Comparison of ENCODE assay signal across 18 cellular contexts in genomic region chr9:121183666-121184423, GRCh38. TPM values are rescaled to one million over a fixed set of nuclear protein-coding genes. Genes with fewer than 3 reads are reported as not detected.
DNase-seq lines count a peak whose midpoint lies in the region; ATAC-seq, FAIRE-seq and TF ChIP-seq lines count a peak whose summit lies in the region.
"Had no signal": no experiment of that assay in that cellular context is flagged by ENCODE, and none has a peak within 500 bp of the region (broad histone marks: within the 10 kb centered on the region; RNA-seq: fewer than 3 reads in every experiment).

No MANE protein-coding gene starts in this region.

- H4K20me1 ChIP-seq in GM23248 (ENCODE audit: insufficient read depth) (peaks cover 9% of the 10 kb centered on the region; the same call in 1 of the 2 replicates), astrocyte (ENCODE audit: insufficient read depth, low read length) (peaks cover 70% of the 10 kb centered on the region)

- no peaks in the 10 kb centered on the region for H3K9me2 ChIP-seq in GM23248 (ENCODE audit: insufficient read depth)

- no peaks in the 10 kb centered on the region for H3K9me3 Mint-ChIP-seq in activated CD4-positive, alpha-beta T cell treated with anti-CD3 and anti-CD28 coated beads for 36 hours (ENCODE audit: low read depth)
- H3K9me3 Mint-ChIP-seq in astrocyte (ENCODE audit: unreplicated experiment) (no peaks in the 10 kb centered on the region), progenitor cell of endocrine pancreas (ENCODE audit: low read depth) (no peaks in the 10 kb centered on the region)

- H3K4me2 ChIP-seq in GM23248 (ENCODE audit: unreplicated experiment): no peak overlapping the region
- H3K4me2 ChIP-seq in astrocyte (ENCODE audit: low read length): no peak overlapping the region

- H2AFZ ChIP-seq in GM23248 (no peak overlapping the region), astrocyte (ENCODE audit: low read depth, low read length) (no peak overlapping the region)

- H3K36me3 ChIP-seq in GM23248 (ENCODE audit: low read depth) (peaks cover 56% of the 10 kb centered on the region), astrocyte (ENCODE audit: insufficient read depth, low read length) (peaks cover 43% of the 10 kb centered on the region)

- H3K27ac ChIP-seq in GM23248: 0 out of 2 replicates have a peak overlapping the region, but pooled peaks have one; percentile 3
- H3K27ac ChIP-seq in astrocyte (ENCODE audit: low read depth, low read length): no peak overlapping the region
- H3K27ac ChIP-seq in RWPE1: no peak overlapping the region

- H3K36me3 Mint-ChIP-seq in activated CD4-positive, alpha-beta T cell treated with anti-CD3 and anti-CD28 coated beads for 36 hours (ENCODE audit: low read depth): peaks cover 46% of the 10 kb centered on the region
- H3K36me3 Mint-ChIP-seq in astrocyte (ENCODE audit: low read depth, unreplicated experiment) (peaks cover 12% of the 10 kb centered on the region), progenitor cell of endocrine pancreas (ENCODE audit: insufficient read depth) (peaks cover 16% of the 10 kb centered on the region)

- WGBS in GM23248 (ENCODE audit: low coverage in 1 of 2, low lambda C conversion rate in 2 of 2, missing lambda C conversion rate in 2 of 2), 2 experiments: 81 to 83% methylated on average over 3 of the region's 3 CpGs

- ATAC-seq in activated CD4-positive, alpha-beta T cell treated with anti-CD3 and anti-CD28 coated beads for 36 hours: no peak
- ATAC-seq in left lobe of liver: no peak

- H3K4me1 ChIP-seq in GM23248 (ENCODE audit: insufficient read depth): peaks cover 14% of the 10 kb centered on the region
- peaks cover 6% of the 10 kb centered on the region for H3K4me1 ChIP-seq in astrocyte (ENCODE audit: insufficient read depth, low read length)

- H3K9ac ChIP-seq in GM23248: no peak overlapping the region
- H3K9ac ChIP-seq in astrocyte (ENCODE audit: low read length): no peak overlapping the region

- peak overlapping the region; percentile 77 for H3K27ac Mint-ChIP-seq in activated CD4-positive, alpha-beta T cell treated with anti-CD3 and anti-CD28 coated beads for 36 hours
- H3K27ac Mint-ChIP-seq in astrocyte (ENCODE audit: unreplicated experiment) (peak overlapping the region; percentile 70), progenitor cell of endocrine pancreas (peak overlapping the region; percentile 87)

- peaks cover 51% of the 10 kb centered on the region for H3K4me1 Mint-ChIP-seq in activated CD4-positive, alpha-beta T cell treated with anti-CD3 and anti-CD28 coated beads for 36 hours
- H3K4me1 Mint-ChIP-seq in astrocyte (ENCODE audit: low read depth, unreplicated experiment) (peaks cover 20% of the 10 kb centered on the region), progenitor cell of endocrine pancreas (ENCODE audit: low read depth) (peaks cover 34% of the 10 kb centered on the region)

- no peak for DNase-seq in activated CD4-positive, alpha-beta T cell treated with anti-CD3 and anti-CD28 coated beads for 36 hours
- no peak for DNase-seq in activated CD4-positive, alpha-beta T cell treated with anti-CD3 and anti-CD28 coated beads, Interleukin-2, amount 50 U/mL, for 48 hours
- DNase-seq in GM23248 (no peak), astrocyte (ENCODE audit: low read depth) (no peak), progenitor cell of endocrine pancreas (ENCODE audit: low spot score, unreplicated experiment) (no peak), RWPE1 (ENCODE audit: low spot score) (no peak), left lobe of liver (ENCODE audit: low spot score) (no peak), NCI-H146 (lab: John Stamatoyannopoulos, UW) (no peak)
- DNase-seq: 8988T; activated CD8-positive, alpha-beta memory T cell treated with anti-CD3 and anti-CD28 coated beads, Interleukin-2, amount 50 U/mL, for 4 hours; COR-L47; GDM1; NCI-H1436; NCI-H446 treated with DMSO at 0.1 percent for 48 hours; nucleus accumbens; stimulated activated naive CD4-positive, alpha-beta T cell had no signal

- H3K4me3 Mint-ChIP-seq in activated CD4-positive, alpha-beta T cell treated with anti-CD3 and anti-CD28 coated beads for 36 hours: no peak overlapping the region
- H3K4me3 Mint-ChIP-seq in astrocyte (ENCODE audit: unreplicated experiment) (no peak overlapping the region), progenitor cell of endocrine pancreas (ENCODE audit: low read depth) (no peak overlapping the region)

- in situ Hi-C loops in GM23248 (cut with MboI): no loop called here

- H3K4me3 ChIP-seq in GM23248: no peak overlapping the region
- H3K4me3 ChIP-seq in astrocyte (ENCODE audit: insufficient read depth, low read depth, low read length): no peak overlapping the region

- H3K9me3 ChIP-seq in GM23248 (ENCODE audit: low read depth) (no peaks in the 10 kb centered on the region), astrocyte (ENCODE audit: insufficient read depth, low read depth, low read length) (no peaks in the 10 kb centered on the region)

- CTCF ChIA-PET in activated CD4-positive, alpha-beta T cell treated with anti-CD3 and anti-CD28 coated beads for 36 hours (lab: Charles Lee): interaction anchor here (0.5 to 1.7 kb wide), 2 partner anchors 15 to 92 kb away, joined by 3 to 7 read pairs; no protein-coding TSS in a partner anchor
- CTCF ChIA-PET in RWPE1 (lab: Yijun Ruan, JAX): interaction anchor here (0.7 kb wide), 1 partner anchor 140 kb away, joined by 3 read pairs; no protein-coding TSS in a partner anchor

- TF ChIP-seq CTCF in astrocyte (IDR thresholded peaks at IDR 0.05; ENCODE audit: insufficient read depth, low read depth, low read length) (no peak), progenitor cell of endocrine pancreas (IDR thresholded peaks at IDR 0.05; ENCODE audit: unreplicated experiment) (no peak), RWPE1 (conservative IDR thresholded peaks at IDR 0.05; ENCODE audit: low read depth) (no peak)

- FAIRE-seq in astrocyte (lab: Jason Lieb, UNC): no peak
- FAIRE-seq: endothelial cell of umbilical vein, frontal cortex had no signal

- H3K27me3 ChIP-seq in GM23248 (replicated peaks; ENCODE audit: insufficient read depth) (no peaks in the 10 kb centered on the region), astrocyte (ENCODE audit: insufficient read depth, low read length) (no peaks in the 10 kb centered on the region)

- H3K79me2 ChIP-seq in GM23248 (ENCODE audit: insufficient read depth): peaks cover 100% of the 10 kb centered on the region
- H3K79me2 ChIP-seq in astrocyte (ENCODE audit: insufficient read depth, low read length): peaks cover 83% of the 10 kb centered on the region

- no peaks in the 10 kb centered on the region for H3K27me3 Mint-ChIP-seq in activated CD4-positive, alpha-beta T cell treated with anti-CD3 and anti-CD28 coated beads for 36 hours
- no peaks in the 10 kb centered on the region for H3K27me3 Mint-ChIP-seq in astrocyte (ENCODE audit: low read depth, unreplicated experiment)
- no peaks in the 10 kb centered on the region for H3K27me3 Mint-ChIP-seq in progenitor cell of endocrine pancreas

- H3F3A ChIP-seq in GM23248 (ENCODE audit: insufficient read depth): peaks cover 8% of the 10 kb centered on the region; the same call in 1 of the 2 replicates

- intact Hi-C loops in activated CD4-positive, alpha-beta T cell treated with anti-CD3 and anti-CD28 coated beads for 36 hours (cut with DNase I, micrococcal nuclease): no loop called here

- POLR2A ChIA-PET in activated CD4-positive, alpha-beta T cell treated with anti-CD3 and anti-CD28 coated beads for 36 hours (lab: Charles Lee): interaction anchor here (2.1 kb wide), 1 partner anchor 13 kb away, joined by 5 read pairs; no protein-coding TSS in a partner anchor
- POLR2A ChIA-PET in RWPE1 (lab: Yijun Ruan, JAX; ENCODE audit: low non-redundant PET): no interaction called here

RNA-seq across cellular contexts. Expression of gene RAB14, which starts 17.8 kb away (rescaled TPM):
- total RNA-seq in activated CD4-positive, alpha-beta T cell treated with anti-CD3 and anti-CD28 coated beads for 36 hours: 10 to 100 TPM; 52.3 to 54.7 TPM
- 25.8 and 28.8 TPM in 2 replicates for total RNA-seq in GM23248 (2014; rRNA removed; shearing (Covaris generic))
- polyA plus RNA-seq in GM23248 (2016; fragmentation: Nextera tagmentation; extraction: Ambion mirVana): 75.9 and 79.5 TPM in 2 replicates
- 72.1 and 77.0 TPM in 2 replicates for total RNA-seq in astrocyte
- 53.7 and 55.4 TPM in 2 replicates for total RNA-seq in progenitor cell of endocrine pancreas
- total RNA-seq in left lobe of liver: 50.0 TPM
